8 cellular contexts compared by ENCODE assay signal in genomic region chr5:143605403-143606005, GRCh38.
DNase-seq lines count a peak whose midpoint lies in the region; ATAC-seq, FAIRE-seq and TF ChIP-seq lines count a peak whose summit lies in the region.

No MANE protein-coding gene starts in this region.

- no peak overlapping the region for H3K4me3 ChIP-seq in fibroblast of pulmonary artery (replicated peaks; ENCODE audit: low read depth, low read length)

- no peak for FAIRE-seq in frontal cortex (lab: Jason Lieb, UNC)

- peak; percentile 56 for ATAC-seq in GM18498 (IDR thresholded peaks at IDR 0.05; ENCODE audit: unreplicated experiment)

- DNase-seq in HCEC 1CT (peak; percentile 25), NOMO-1 treated with dmso at 0.1 percent for 144 hours (lab: John Stamatoyannopoulos, UW; ENCODE audit: unreplicated experiment) (peak; percentile 84), fibroblast of pulmonary artery (ENCODE audit: low read depth) (peak; percentile 58), NCI-H1417 (lab: John Stamatoyannopoulos, UW) (no peak), COLO829 (ENCODE audit: low spot score) (no peak), frontal cortex (ENCODE audit: low spot score in 2 of 2) (no peak), NCI-H748 treated with DMSO at 0.1 percent for 48 hours (lab: John Stamatoyannopoulos, UW) (no peak)

- no peak for TF ChIP-seq CTCF in fibroblast of pulmonary artery (IDR thresholded peaks at IDR 0.05; ENCODE audit: low read length, missing control alignments)

Comparison
In these comparisons a context has a peak if more than half of its experiments do, and no peak if none do; other contexts are left out.
1. DNase-seq: peak in HCEC 1CT (single experiment), NOMO-1 treated with dmso at 0.1 percent for 144 hours (single experiment) and fibroblast of pulmonary artery (single experiment); none in NCI-H1417 (0 of 3), COLO829 (single experiment), frontal cortex (0 of 2) and NCI-H748 treated with DMSO at 0.1 percent for 48 hours (single experiment).